Comparison of ENCODE assay signal across 12 cellular contexts in genomic region chr5:170313344-170313743, GRCh38. TPM values are rescaled to one million over a fixed set of nuclear protein-coding genes. Genes with fewer than 3 reads are reported as not detected.
DNase-seq lines count a peak whose midpoint lies in the region; ATAC-seq, FAIRE-seq and TF ChIP-seq lines count a peak whose summit lies in the region.
"Had no signal": no experiment of that assay in that cellular context is flagged by ENCODE, and none has a peak within 500 bp of the region (broad histone marks: within the 10 kb centered on the region; RNA-seq: fewer than 3 reads in every experiment).

No MANE protein-coding gene starts in this region.

- peaks cover 22 to 76% (median 47%) of the 10 kb centered on the region in 6 donors for H3K4me1 ChIP-seq in spleen

- H3K27me3 ChIP-seq in spleen (replicated peaks in 1 of 7): no peaks in the 10 kb centered on the region

- no peak for ATAC-seq in esophagus mucosa
- no peak for ATAC-seq in GM19023 (IDR thresholded peaks at IDR 0.05; ENCODE audit: unreplicated experiment)

- intact Hi-C loops in spleen (cut with DNase I; ENCODE audit: low total_unique reads): no loop called here

- no peaks in the 10 kb centered on the region for H3K9me3 ChIP-seq in spleen

- 49 to 69% (median 60%) methylated on average over 6 of the region's 6 CpGs for WGBS in spleen, 5 donors

- DNase-seq in GM12891 (ENCODE audit: insufficient read length, low spot score) (no peak), RPMI7951 (ENCODE audit: low read depth) (peak; percentile 4), spleen (no peak), HTR-8/SVneo (ENCODE audit: insufficient read length, low spot score) (no peak)
- DNase-seq in activated naive CD4-positive, alpha-beta T cell treated with anti-CD3 and anti-CD28 coated beads, Interleukin-2, amount 50 U/mL, for 16 hours: peak; percentile 48
- DNase-seq: H7, left cardiac atrium, NCI-H2171 treated with DMSO at 0.1 percent for 48 hours had no signal

- no peak for TF ChIP-seq POLR2A in GM12891 (IDR thresholded peaks at IDR 0.05; ENCODE audit: low read depth, low read length)
- no peak for TF ChIP-seq POLR2A in spleen (IDR thresholded peaks at IDR 0.05)

- FAIRE-seq in GM12891 (lab: Jason Lieb, UNC): peak; percentile 81
- FAIRE-seq in HTR-8/SVneo (lab: Jason Lieb, UNC): no peak

- peak overlapping the region in 1 of 8 donors; percentile 51 for H3K4me3 ChIP-seq in spleen

- H3K36me3 ChIP-seq in spleen: no peaks in the 10 kb centered on the region

- H3K27ac ChIP-seq in spleen: peak overlapping the region; percentile 15 to 88 (median 69)
- H3K27ac ChIP-seq: VCaP had no signal

- TF ChIP-seq CTCF in spleen (IDR thresholded peaks at IDR 0.05 in 8 of 11, conservative IDR thresholded peaks at IDR 0.05 in 3 of 11): no peak

TF ChIP-seq in GM12891, 5 proteins besides CTCF, POLR2A, EP300 and RAD21:
- TF ChIP-seq POLR2AphosphoS5 (IDR thresholded peaks at IDR 0.05; ENCODE audit: low read depth, low read length) (no peak), PAX5 (IDR thresholded peaks at IDR 0.05; ENCODE audit: insufficient read depth, low read length, severe bottlenecking) (no peak), TAF1 (IDR thresholded peaks at IDR 0.05; ENCODE audit: low read depth, low read length) (no peak), SPI1 (IDR thresholded peaks at IDR 0.05; ENCODE audit: low read depth, low read length) (no peak), POU2F2 (IDR thresholded peaks at IDR 0.05; ENCODE audit: low read depth, low read length) (no peak)
TF ChIP-seq in GM12891: peak in this region for 0.

RNA-seq across cellular contexts. Expression of gene LCP2, which starts 15.8 kb away (rescaled TPM):
- 31.4 TPM for polyA plus RNA-seq in GM12891 (2012; ENCODE audit: low read depth, missing spikeins)
- total RNA-seq in RPMI7951 (2014; rRNA removed; shearing (Covaris generic)): 0.59 and 2.5 TPM in 2 replicates
- total RNA-seq in spleen (100 to 1,000 TPM; 186 to 272 (median 219) TPM), esophagus mucosa (3.0 TPM)
- 10 to 100 TPM; 28.3 to 33.1 (median 29.3) TPM for polyA plus RNA-seq in spleen
- total RNA-seq: chondrocyte had no signal

Comparison
In these comparisons a context has a peak if more than half of its experiments do, and no peak if none do; other contexts are left out.
1. DNase-seq: peak in RPMI7951 (single experiment) and activated naive CD4-positive, alpha-beta T cell treated with anti-CD3 and anti-CD28 coated beads, Interleukin-2, amount 50 U/mL, for 16 hours (single experiment); none in GM12891 (single experiment), spleen (single experiment) and HTR-8/SVneo (single experiment).
2. RNA of gene LCP2, which starts 15.8 kb away (total RNA-seq): 186 to 272 TPM in spleen; 3.0 TPM in esophagus mucosa (single experiment) and 0.59 to 2.5 TPM in RPMI7951; every median in the first group is over 10 times any median in the second.